Comparison of ENCODE assay signal across 32 cellular contexts in the genomic region with DNA sequence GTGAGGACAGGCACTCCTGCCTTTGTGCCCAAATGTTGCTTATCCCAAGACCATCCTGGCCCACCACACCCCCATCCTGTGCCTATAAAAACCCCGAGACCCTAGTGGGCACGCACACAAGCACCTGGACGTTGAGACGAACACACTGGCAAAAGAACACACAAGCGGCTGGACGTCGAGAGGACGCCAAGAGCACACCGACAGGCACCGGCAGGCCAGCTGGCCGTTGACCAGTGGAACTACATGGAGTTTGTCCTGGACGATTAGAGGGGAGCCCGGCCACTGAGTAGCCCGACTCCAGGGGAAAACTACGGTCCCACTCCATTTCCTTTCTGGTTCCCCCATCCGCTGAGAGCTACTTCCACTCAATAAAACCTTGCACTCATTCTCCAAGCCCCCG.
"Had no signal": no experiment of that assay in that cellular context is flagged by ENCODE, and none has a peak within 500 bp of the region (broad histone marks: within the 10 kb centered on the region; RNA-seq: fewer than 3 reads in every experiment).

No MANE protein-coding gene starts in this region.

- H3K36me3 ChIP-seq: adrenal gland, brain microvascular endothelial cell, breast epithelium had no signal

- DNase-seq: activated B cell treated with CpG ODN at 0.5 μM for 24 hours; activated CD4-positive, alpha-beta memory T cell treated with anti-CD3 and anti-CD28 coated beads for 36 hours; activated CD4-positive, alpha-beta T cell treated with anti-CD3 and anti-CD28 coated beads for 4 hours; activated CD4-positive, alpha-beta T cell treated with anti-CD3 and anti-CD28 coated beads, Interleukin-2, amount 10 ng/mL, durations not matched to agents 24 days and 14 days; activated CD4-positive, alpha-beta T cell treated with anti-CD3 and anti-CD28 coated beads, Interleukin-2, amount 50 U/mL, for 1 hour; activated CD4-positive, alpha-beta T cell treated with anti-CD3 and anti-CD28 coated beads, Interleukin-2, amount 50 U/mL, for 4 hours; activated CD4-positive, CD25-positive, alpha-beta regulatory T cell treated with anti-CD3 and anti-CD28 coated beads, Interleukin-2, amount 50 U/mL, for 72 hours; activated CD8-positive, alpha-beta memory T cell treated with anti-CD3 and anti-CD28 coated beads, Interleukin-2, amount 50 U/mL, for 4 hours; activated CD8-positive, alpha-beta T cell treated with anti-CD3 and anti-CD28 coated beads for 36 hours; activated effector memory CD4-positive, alpha-beta T cell treated with anti-CD3 and anti-CD28 coated beads, Interleukin-2, amount 50 U/mL, for 16 hours; activated gamma-delta T cell treated with Interleukin-2 at 50 U/mL for 16 hours; activated naive CD4-positive, alpha-beta T cell; activated naive CD4-positive, alpha-beta T cell treated with anti-CD3 and anti-CD28 coated beads for 36 hours; activated naive CD4-positive, alpha-beta T cell treated with anti-CD3 and anti-CD28 coated beads, Interleukin-2, amount 50 U/mL, for 16 hours; activated naive CD8-positive, alpha-beta T cell treated with anti-CD3 and anti-CD28 coated beads for 36 hours; activated T-cell treated with anti-CD3 and anti-CD28 coated beads for 4 hours; activated T-cell treated with anti-CD3 and anti-CD28 coated beads, Interleukin-2, amount 50 U/mL, for 1 hour; activated T-cell treated with anti-CD3 and anti-CD28 coated beads, Interleukin-2, amount 50 U/mL, for 4 hours; activated T-cell treated with anti-CD3 and anti-CD28 coated beads, Interleukin-2, amount 50 U/mL, for 72 hours; adrenal gland; amniotic stem cell; aorta; body of pancreas; brain microvascular endothelial cell; central memory CD4-positive, alpha-beta T cell; T-helper 1 cell; T-helper 2 cell; T-helper 9 cell had no signal

- H3K27me3 ChIP-seq: adrenal gland, body of pancreas, brain microvascular endothelial cell, breast epithelium had no signal

- H3K9me3 ChIP-seq: adrenal gland, body of pancreas, breast epithelium had no signal

- H3K4me1 ChIP-seq: adrenal gland, body of pancreas, breast epithelium had no signal

- FAIRE-seq: astrocyte, TTC549 had no signal

- H3K4me3 ChIP-seq: adrenal gland, body of pancreas, breast epithelium had no signal

- H3K27ac ChIP-seq: adrenal gland, body of pancreas, brain microvascular endothelial cell, breast epithelium, VCaP had no signal
